22 cellular contexts compared by ENCODE assay signal in genomic region chr20:54070187-54070987, GRCh38. TPM values are rescaled to one million over a fixed set of nuclear protein-coding genes. Genes with fewer than 3 reads are reported as not detected.
A peak's percentile ranks its signal among the peaks of the same experiment; 100 is the strongest.
DNase-seq lines count a peak whose midpoint lies in the region; ATAC-seq and TF ChIP-seq lines count a peak whose summit lies in the region.
"Had no signal": no experiment of that assay in that cellular context is flagged by ENCODE, and none has a peak within 500 bp of the region (broad histone marks: within the 10 kb centered on the region; RNA-seq: fewer than 3 reads in every experiment).

Gene BCAS1 (minus strand): TSS chr20:54070594. CDS start chr20:54058718, 11,876 bp downstream.

- no peaks in the 10 kb centered on the region for H3K27me3 ChIP-seq in transverse colon
- H3K27me3 ChIP-seq: BLaER1 treated with 17β-estradiol and CSF1 and Interleukin-3, amounts not matched to agents 10 nM and 100 nM; thyroid gland had no signal

- no peaks in the 10 kb centered on the region for H3K36me3 ChIP-seq in mucosa of descending colon (ENCODE audit: low read depth)
- no peaks in the 10 kb centered on the region for H3K36me3 ChIP-seq in transverse colon
- H3K36me3 ChIP-seq: BLaER1 treated with 17β-estradiol and CSF1 and Interleukin-3, amounts not matched to agents 10 nM and 100 nM; thyroid gland had no signal

- H3K4me3 ChIP-seq in mucosa of descending colon (peak within 1 kb of the TSS; percentile 14), transverse colon (peak within 1 kb of the TSS in 3 of 4 donors; percentile 16 to 51 (median 24))
- H3K4me3 ChIP-seq: BLaER1 treated with 17β-estradiol and CSF1 and Interleukin-3, amounts not matched to agents 10 nM and 100 nM; thyroid gland had no signal

- DNase-seq in DMS153 (lab: John Stamatoyannopoulos, UW) (peak; percentile 9), DMS153 treated with DMSO at 0.1 percent for 48 hours (lab: John Stamatoyannopoulos, UW; ENCODE audit: unreplicated experiment) (no peak), mucosa of descending colon (peak; percentile 86 to 88 (median 87)), transverse colon (peak; percentile 83), germinal center (ENCODE audit: low spot score) (no peak), NCI-H187 (lab: John Stamatoyannopoulos, UW) (no peak)
- DNase-seq: 8988T; activated CD4-positive, CD25-positive, alpha-beta regulatory T cell treated with anti-CD3 and anti-CD28 coated beads, Interleukin-2, amount 50 U/mL, for 72 hours; activated CD8-positive, alpha-beta memory T cell treated with anti-CD3 and anti-CD28 coated beads, Interleukin-2, amount 50 U/mL, for 48 hours; DMS79 treated with DMSO at 0.1 percent for 48 hours; glutamatergic neuron; KBM-7; mesenchymal stem cell; NCI-H1092 treated with DMSO at 0.1 percent for 48 hours; nucleus accumbens; stimulated activated CD4-positive, alpha-beta T cell treated with anti-CD3 and anti-CD28 coated beads, Interleukin-4, amount 100 ng/mL, for 4 hours; T-helper 2 cell; thyroid gland had no signal

- in situ Hi-C loops in transverse colon (cut with MboI; ENCODE audit: low pct_ligation_motif_present in 1 of 4, low pct_unique_long_range_greater_than_20kb in 1 of 4, low sequenced_read_pairs in 3 of 4), result loop anchor here in 2 of 4 donors (25.0 kb wide), 1 partner anchor 508 kb away; no protein-coding TSS in a partner anchor

- 40% methylated on average over 11 of the region's 11 CpGs; no CpG with 5 or more reads in 1 of the 2 donors for WGBS in transverse colon (ENCODE audit: low coverage in 1 of 2), 2 donors

- ATAC-seq in mucosa of descending colon (peak; percentile 82), GM19397 (IDR thresholded peaks at IDR 0.05; ENCODE audit: unreplicated experiment) (no peak)

- TF ChIP-seq POLR2A in transverse colon (IDR thresholded peaks at IDR 0.05), result peak; percentile 93

- H3K4me1 ChIP-seq in mucosa of descending colon (ENCODE audit: low read depth), result peaks cover 20% of the 10 kb centered on the region
- peaks cover 0 to 51% (median 25%) of the 10 kb centered on the region in 4 donors for H3K4me1 ChIP-seq in transverse colon
- H3K4me1 ChIP-seq: thyroid gland had no signal

- intact Hi-C loops in mucosa of descending colon (cut with DNase I, micrococcal nuclease) (no loop called here), transverse colon (cut with DNase I; ENCODE audit: low total_unique reads) (no loop called here)

- H3K27ac ChIP-seq in VCaP, result peak within 1 kb of the TSS; percentile 91
- H3K27ac ChIP-seq in transverse colon, result peak within 1 kb of the TSS; percentile 74 to 87 (median 82)
- H3K27ac ChIP-seq: BLaER1 treated with 17β-estradiol and CSF1 and Interleukin-3, amounts not matched to agents 10 nM and 100 nM; thyroid gland had no signal

- no peak for TF ChIP-seq CTCF in VCaP (conservative IDR thresholded peaks at IDR 0.05)
- no peak for TF ChIP-seq CTCF in mucosa of descending colon (IDR thresholded peaks at IDR 0.05)
- no peak for TF ChIP-seq CTCF in transverse colon (IDR thresholded peaks at IDR 0.05)

- TF ChIP-seq EP300 in transverse colon (IDR thresholded peaks at IDR 0.05; ENCODE audit: low read depth), result no peak

- H3K9me3 ChIP-seq in mucosa of descending colon, result no peaks in the 10 kb centered on the region
- no peaks in the 10 kb centered on the region for H3K9me3 ChIP-seq in transverse colon
- H3K9me3 ChIP-seq: BLaER1 treated with 17β-estradiol and CSF1 and Interleukin-3, amounts not matched to agents 10 nM and 100 nM; thyroid gland had no signal

RNA-seq across cellular contexts. Expression of gene BCAS1, which starts in this region (rescaled TPM):
- total RNA-seq in mucosa of descending colon, result 100 to 1,000 TPM in 2 of 3 donors, 10 to 100 TPM in 1; 39.4 to 191 (median 101) TPM
- total RNA-seq in transverse colon, result 100 to 1,000 TPM in 2 of 4 donors, 10 to 100 TPM in 2; 68.9 to 127 (median 89.0) TPM
- total RNA-seq: astrocyte had no signal

Comparison
In these comparisons a context has a peak if more than half of its experiments do, and no peak if none do; other contexts are left out.
1. DNase-seq: peak in DMS153 (single experiment), mucosa of descending colon (3 of 3) and transverse colon (single experiment); none in DMS153 treated with DMSO at 0.1 percent for 48 hours (single experiment), germinal center (single experiment) and NCI-H187 (0 of 2).